Comparison of ENCODE assay signal across 7 cellular contexts in the genomic region with DNA sequence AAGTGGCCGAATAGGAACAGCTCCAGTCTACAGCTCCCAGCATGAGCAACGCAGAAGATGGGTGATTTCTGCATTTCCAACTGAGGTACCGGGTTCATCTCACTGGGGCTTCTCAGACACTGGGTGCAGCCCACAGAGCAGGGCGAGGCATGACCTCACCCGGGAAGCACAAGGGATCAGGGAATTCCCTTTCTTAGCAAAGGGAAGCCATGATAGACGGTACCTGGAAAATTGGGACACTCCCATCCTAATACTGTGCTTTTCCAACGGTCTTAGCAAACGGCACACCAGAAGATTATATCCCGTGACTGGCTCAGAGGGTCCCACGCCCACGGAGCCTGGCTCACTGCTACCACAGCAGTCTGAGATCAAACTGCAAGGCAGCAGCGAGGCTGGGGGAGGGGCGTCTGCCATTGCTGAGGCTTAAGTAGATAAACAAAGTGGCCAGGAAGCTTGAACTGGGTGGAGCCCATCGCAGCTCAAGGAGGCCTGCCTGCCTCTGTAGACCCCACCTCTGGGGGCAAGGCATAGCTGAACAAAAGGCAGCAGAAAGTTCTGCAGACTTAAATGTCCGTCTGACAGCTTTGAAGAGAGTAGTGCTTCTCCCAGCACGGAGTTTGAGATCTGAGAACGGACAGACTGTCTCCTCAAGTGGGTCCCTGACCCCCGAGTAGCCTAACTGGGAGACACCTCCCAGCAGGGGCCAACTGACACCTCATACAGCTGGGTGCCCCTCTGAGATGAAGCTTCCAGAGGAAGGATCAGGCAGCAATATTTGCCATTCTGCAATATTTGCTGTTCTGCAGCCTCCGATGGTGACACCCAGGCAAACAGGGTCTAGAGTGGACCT. TPM values are rescaled to one million over a fixed set of nuclear protein-coding genes. Genes with fewer than 3 reads are reported as not detected.
DNase-seq lines count a peak whose midpoint lies in the region; TF ChIP-seq lines count a peak whose summit lies in the region.
"Not testable (repeated sequence)": the region's sequence is repeated elsewhere in the genome, so short reads cannot be mapped to it uniquely, and the experiment has no call there.

No MANE protein-coding gene starts in this region.

- peak overlapping the region; percentile 93 for H3K4me3 Mint-ChIP-seq in activated T-helper 1 cell treated with anti-CD3 and anti-CD28 coated beads, Interleukin-12 subunit alpha, Interleukin-12 subunit beta, Interleukin-2, Interleukin-4 antibody, amounts not matched to agents 30 ng/mL and 10 ng/mL and 1 ng/mL, durations not matched to agents 14 hours and 24 hours and 36 hours

- not testable (repeated sequence) for H3K9me3 Mint-ChIP-seq in activated T-helper 1 cell treated with anti-CD3 and anti-CD28 coated beads, Interleukin-12 subunit alpha, Interleukin-12 subunit beta, Interleukin-2, Interleukin-4 antibody, amounts not matched to agents 30 ng/mL and 10 ng/mL and 1 ng/mL, durations not matched to agents 14 hours and 24 hours and 36 hours

- 81% methylated on average over 8 of the region's 19 CpGs for WGBS in SK-N-SH (ENCODE audit: low lambda C conversion rate)
- WGBS in mesendoderm (ENCODE audit: extremely low coverage, insufficient coverage, low lambda C conversion rate), result no CpG with 5 or more reads among the region's 19 CpGs

- H4K8ac ChIP-seq in mesendoderm (ENCODE audit: low read depth, low read length), result not testable (repeated sequence)

- POLR2A ChIA-PET in SK-N-SH (lab: Yijun Ruan, JAX), result interaction anchor here (0.9 kb wide), 1 partner anchor 18 kb away, joined by 3 read pairs; no protein-coding TSS in a partner anchor

- peak overlapping the region; percentile 56 for H3K56ac ChIP-seq in mesendoderm (ENCODE audit: low read length)

- not testable (repeated sequence) for H3K18ac ChIP-seq in mesendoderm (ENCODE audit: low read length)

- CTCF ChIA-PET in SK-N-SH (lab: Yijun Ruan, JAX), result not testable (repeated sequence)

- not testable (repeated sequence) for H3K4me3 ChIP-seq in SK-N-SH (ENCODE audit: low read depth in 2 of 2, low read length in 1 of 2); fibroblast of lung (replicated peaks in 1 of 4; ENCODE audit: control extremely low read depth in 1 of 4, insufficient read depth in 1 of 4, low read depth in 3 of 4, low read length in 4 of 4); mesendoderm (ENCODE audit: low read length)

- not testable (repeated sequence) for H3K27me3 ChIP-seq in SK-N-SH (ENCODE audit: insufficient read depth); fibroblast of lung (ENCODE audit: control insufficient read depth, insufficient read depth, low read length); mesendoderm (ENCODE audit: insufficient read depth, low read length, poor library complexity)

- not testable (repeated sequence) for H3K36me3 ChIP-seq in ES-I3 (ENCODE audit: insufficient read depth, low read length); SK-N-SH (replicated peaks in 1 of 2; ENCODE audit: control insufficient read depth in 1 of 2, insufficient read depth in 2 of 2, low read length in 1 of 2); fibroblast of lung (ENCODE audit: control insufficient read depth, insufficient read depth, low read length); mesendoderm (ENCODE audit: control insufficient read depth, insufficient read depth, low read length)

- H3K79me2 ChIP-seq in SK-N-SH (ENCODE audit: insufficient read depth) (peaks cover 38% of the 10 kb centered on the region), fibroblast of lung (ENCODE audit: control insufficient read depth, insufficient read depth, low read length) (peaks cover 35% of the 10 kb centered on the region), mesendoderm (ENCODE audit: control insufficient read depth, insufficient read depth, low read length) (peaks cover 17% of the 10 kb centered on the region)

- peak overlapping the region; percentile 97; the same call in 1 of the 2 replicates for H2AFZ ChIP-seq in SK-N-SH (ENCODE audit: low read depth)
- peak overlapping the region; percentile 77 for H2AFZ ChIP-seq in fibroblast of lung (ENCODE audit: low read length)

- H4K5ac ChIP-seq in mesendoderm (ENCODE audit: low read length), result not testable (repeated sequence)

- not testable (repeated sequence) for H2AK5ac ChIP-seq in mesendoderm (ENCODE audit: low read length)

- H3K27me3 Mint-ChIP-seq in activated T-helper 1 cell treated with anti-CD3 and anti-CD28 coated beads, Interleukin-12 subunit alpha, Interleukin-12 subunit beta, Interleukin-2, Interleukin-4 antibody, amounts not matched to agents 30 ng/mL and 10 ng/mL and 1 ng/mL, durations not matched to agents 14 hours and 24 hours and 36 hours (ENCODE audit: insufficient read depth), result peaks cover 14% of the 10 kb centered on the region

- H3K27ac Mint-ChIP-seq in activated T-helper 1 cell treated with anti-CD3 and anti-CD28 coated beads, Interleukin-12 subunit alpha, Interleukin-12 subunit beta, Interleukin-2, Interleukin-4 antibody, amounts not matched to agents 30 ng/mL and 10 ng/mL and 1 ng/mL, durations not matched to agents 14 hours and 24 hours and 36 hours, result not testable (repeated sequence)

- H2BK15ac ChIP-seq in mesendoderm (replicated peaks; ENCODE audit: low read depth), result not testable (repeated sequence)

- not testable (repeated sequence) for H2BK5ac ChIP-seq in mesendoderm (ENCODE audit: low read length)

- TF ChIP-seq RAD21 in SK-N-SH (IDR thresholded peaks at IDR 0.05; ENCODE audit: low read length), result not testable (repeated sequence)

- not testable (repeated sequence) for H3K27ac ChIP-seq in SK-N-SH (ENCODE audit: low read depth in 2 of 2, low read length in 1 of 2); fibroblast of lung (ENCODE audit: insufficient read depth, low read length); mesendoderm (ENCODE audit: low read depth, low read length)

- not testable (repeated sequence) for H3K23ac ChIP-seq in mesendoderm (ENCODE audit: low read length)

- H3K9me3 ChIP-seq in ES-I3 (ENCODE audit: control insufficient read depth, insufficient read depth, low read length); SK-N-SH; fibroblast of lung (ENCODE audit: control insufficient read depth, insufficient read depth, low read depth, low read length): not testable (repeated sequence)

- peak; percentile 51 for DNase-seq in NCI-H2227 treated with DMSO at 0.1 percent for 48 hours (lab: John Stamatoyannopoulos, UW)
- not testable (repeated sequence) for DNase-seq in SK-N-SH; activated T-helper 1 cell treated with anti-CD3 and anti-CD28 coated beads, Interleukin-12 subunit alpha, Interleukin-12 subunit beta, Interleukin-2, Interleukin-4 antibody, amounts not matched to agents 30 ng/mL and 10 ng/mL and 1 ng/mL, durations not matched to agents 14 hours and 24 hours and 36 hours (ENCODE audit: low spot score); fibroblast of lung (ENCODE audit: low read depth in 2 of 2)
- DNase-seq in mesendoderm, result peak; percentile 31
- peak; percentile 5 for DNase-seq in retina

- not testable (repeated sequence) for H2BK120ac ChIP-seq in mesendoderm (ENCODE audit: low read depth, low read length)

- not testable (repeated sequence) for H3K36me3 Mint-ChIP-seq in activated T-helper 1 cell treated with anti-CD3 and anti-CD28 coated beads, Interleukin-12 subunit alpha, Interleukin-12 subunit beta, Interleukin-2, Interleukin-4 antibody, amounts not matched to agents 30 ng/mL and 10 ng/mL and 1 ng/mL, durations not matched to agents 14 hours and 24 hours and 36 hours (ENCODE audit: low read depth)

- H3K79me1 ChIP-seq in mesendoderm (ENCODE audit: low read length), result not testable (repeated sequence)

- H3K4me1 Mint-ChIP-seq in activated T-helper 1 cell treated with anti-CD3 and anti-CD28 coated beads, Interleukin-12 subunit alpha, Interleukin-12 subunit beta, Interleukin-2, Interleukin-4 antibody, amounts not matched to agents 30 ng/mL and 10 ng/mL and 1 ng/mL, durations not matched to agents 14 hours and 24 hours and 36 hours (ENCODE audit: low read depth), result peaks cover 28% of the 10 kb centered on the region

- TF ChIP-seq CTCF in SK-N-SH (IDR thresholded peaks at IDR 0.05); fibroblast of lung (conservative IDR thresholded peaks at IDR 0.05 in 1 of 2, IDR thresholded peaks at IDR 0.05 in 1 of 2; ENCODE audit: low read depth in 1 of 2, low read length in 2 of 2): not testable (repeated sequence)

- not testable (repeated sequence) for H3K9me2 ChIP-seq in SK-N-SH

- H3F3A ChIP-seq in SK-N-SH (replicated peaks; ENCODE audit: insufficient read depth), result peaks cover 11% of the 10 kb centered on the region

- TF ChIP-seq EP300 in SK-N-SH (IDR thresholded peaks at IDR 0.05; ENCODE audit: borderline replicate concordance in 1 of 2, low read depth in 1 of 2, low read length in 1 of 2), result not testable (repeated sequence)

- not testable (repeated sequence) for H4K20me1 ChIP-seq in SK-N-SH (ENCODE audit: insufficient read depth); fibroblast of lung (ENCODE audit: control insufficient read depth, extremely low read depth, insufficient read depth, low read length)

- not testable (repeated sequence) for H3K4me1 ChIP-seq in ES-I3 (ENCODE audit: insufficient read depth, low read length); SK-N-SH (ENCODE audit: control insufficient read depth in 1 of 2, insufficient read depth in 2 of 2, low read depth in 1 of 2, low read length in 1 of 2); fibroblast of lung (ENCODE audit: control insufficient read depth, extremely low read depth, insufficient read depth, low read length); mesendoderm (ENCODE audit: control insufficient read depth, low read depth, low read length)

- peak overlapping the region; percentile 95 for H3K9ac ChIP-seq in ES-I3 (ENCODE audit: low read depth, low read length)
- H3K9ac ChIP-seq in SK-N-SH; fibroblast of lung (ENCODE audit: insufficient read depth, low read length); mesendoderm (ENCODE audit: low read length): not testable (repeated sequence)

- H3K4ac ChIP-seq in mesendoderm (ENCODE audit: low read depth, low read length), result peak overlapping the region; percentile 68

- not testable (repeated sequence) for H3K4me2 ChIP-seq in SK-N-SH; fibroblast of lung (ENCODE audit: extremely low read depth, insufficient read depth, low read length); mesendoderm (ENCODE audit: low read length)

- intact Hi-C loops in activated T-helper 1 cell treated with anti-CD3 and anti-CD28 coated beads, Interleukin-12 subunit alpha, Interleukin-12 subunit beta, Interleukin-2, Interleukin-4 antibody, amounts not matched to agents 30 ng/mL and 10 ng/mL and 1 ng/mL, durations not matched to agents 14 hours and 24 hours and 36 hours (cut with micrococcal nuclease), result loop anchor here (1.0 kb wide), 4 partner anchors 93 to 667 kb away; a partner anchor contains a TSS

RNA-seq across cellular contexts. Expression of a gene that starts 1.2 kb away (rescaled TPM):
- polyA plus RNA-seq in SK-N-SH (2012; rRNA removed), result 45.9 and 60.0 TPM in 2 replicates
- polyA plus RNA-seq in SK-N-SH (2012; cell fraction: cytosol; rRNA removed), result 76.5 and 140 TPM in 2 replicates
- 10.4 and 23.9 TPM in 2 replicates for polyA plus RNA-seq in SK-N-SH (2012; cell fraction: nucleus; rRNA removed)
- total RNA-seq in activated T-helper 1 cell treated with anti-CD3 and anti-CD28 coated beads, Interleukin-12 subunit alpha, Interleukin-12 subunit beta, Interleukin-2, Interleukin-4 antibody, amounts not matched to agents 30 ng/mL and 10 ng/mL and 1 ng/mL, durations not matched to agents 14 hours and 24 hours and 36 hours, result 28.3 and 31.0 TPM in 2 replicates
- total RNA-seq in fibroblast of lung, result 21.3 and 28.8 TPM in 2 replicates
- 55.2 and 63.1 TPM in 2 replicates for polyA plus RNA-seq in fibroblast of lung
- polyA plus RNA-seq in fibroblast of lung (2012), result 25.3 and 25.6 TPM in 2 replicates
- polyA minus RNA-seq in fibroblast of lung (ENCODE audit: low replicate concordance), result not detected in 2 replicates
- 30.5 TPM for polyA plus RNA-seq in mesendoderm (2013, experiment 1 of 2)
- 30.7 TPM for polyA plus RNA-seq in mesendoderm (2013, experiment 2 of 2)
